1 cellular context compared by ENCODE assay signal in genomic region chr12:52278530-52278929, GRCh38.
TF ChIP-seq lines count a peak whose summit lies in the region.

No MANE protein-coding gene starts in this region.

TF ChIP-seq in SK-N-SH, 30 proteins besides CTCF, POLR2A, EP300 and RAD21 (continued from another document):
- TF ChIP-seq TCF12 (IDR thresholded peaks at IDR 0.05): no peak
- no peak for TF ChIP-seq JUND (IDR thresholded peaks at IDR 0.05)
